In the genomic region with DNA sequence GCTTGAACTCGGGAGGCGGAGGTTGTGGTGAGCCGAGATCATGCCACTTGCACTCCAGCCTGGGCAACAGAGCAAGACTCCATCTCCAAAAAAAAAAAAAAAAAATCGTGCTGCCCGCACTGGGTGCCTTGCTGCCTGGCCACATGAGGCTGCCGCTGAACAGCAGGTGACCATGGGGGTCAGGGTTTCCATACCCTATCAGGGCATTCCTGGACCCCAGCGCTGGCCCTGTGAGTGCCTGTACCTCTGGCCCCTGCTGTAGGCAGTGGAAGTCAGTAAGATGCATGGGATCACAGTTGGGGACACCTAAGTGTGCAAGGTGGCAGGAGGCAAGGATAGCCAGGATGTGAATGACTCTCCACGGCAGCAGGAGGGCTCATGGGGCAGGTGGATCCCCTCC, we compare ENCODE assay signal across 26 cellular contexts. TPM values are rescaled to one million over a fixed set of nuclear protein-coding genes. Genes with fewer than 3 reads are reported as not detected.
DNase-seq lines count a peak whose midpoint lies in the region; ATAC-seq, FAIRE-seq and TF ChIP-seq lines count a peak whose summit lies in the region.
"Had no signal": no experiment of that assay in that cellular context is flagged by ENCODE, and none has a peak within 500 bp of the region (broad histone marks: within the 10 kb centered on the region; RNA-seq: fewer than 3 reads in every experiment).

No MANE protein-coding gene starts in this region.

- no peak for TF ChIP-seq EP300 in H1 (IDR thresholded peaks at IDR 0.05; ENCODE audit: borderline replicate concordance in 1 of 2, low read depth in 2 of 2, low read length in 2 of 2)

- H2BK5ac ChIP-seq in H1 (ENCODE audit: low read depth, low read length): no peak overlapping the region; the same call in 1 of the 2 replicates
- H2BK5ac ChIP-seq in neuronal stem cell (ENCODE audit: low read length): no peak overlapping the region

- H3K14ac ChIP-seq in H1 (ENCODE audit: insufficient read length): no peak overlapping the region
- H3K14ac ChIP-seq in neuronal stem cell (ENCODE audit: low read length): peak overlapping the region; percentile 21

- CTCF ChIA-PET in H1 (lab: Charles Lee; ENCODE audit: partially characterized antibody): interaction anchor here (1.4 kb wide), 1 partner anchor 58 kb away, joined by 4 read pairs; no protein-coding TSS in a partner anchor
- CTCF ChIA-PET in CD8-positive, alpha-beta memory T cell (lab: Charles Lee): no interaction called here

- H3K79me2 ChIP-seq in H1 (ENCODE audit: control insufficient read depth in 1 of 2, insufficient read depth in 2 of 2, low read length in 2 of 2): no peaks in the 10 kb centered on the region

- peaks cover 0 to 2% (median 0%) of the 10 kb centered on the region in 3 donors for H3K36me3 Mint-ChIP-seq in CD8-positive, alpha-beta memory T cell
- H3K36me3 Mint-ChIP-seq: CD4-positive, alpha-beta memory T cell; CD4-positive, CD25-positive, alpha-beta regulatory T cell had no signal

- H3K4me3 Mint-ChIP-seq in CD8-positive, alpha-beta memory T cell: no peak overlapping the region
- H3K4me3 Mint-ChIP-seq: CD14-positive monocyte had no signal

- H3K79me1 ChIP-seq in H1 (ENCODE audit: low read depth, low read length) (no peaks in the 10 kb centered on the region), neuronal stem cell (ENCODE audit: low read depth, low read length) (no peaks in the 10 kb centered on the region)

- no peak for DNase-seq in H1 (ENCODE audit: low read depth in 1 of 2, low spot score in 2 of 2)
- no peak for DNase-seq in neuronal stem cell (ENCODE audit: low spot score)
- DNase-seq in CD8-positive, alpha-beta memory T cell: no peak
- DNase-seq: 8988T; ACHN; BE2C; C1 segment of cervical spinal cord; Caco-2; Calu3; CD4-positive, alpha-beta memory T cell; CD4-positive, CD25-positive, alpha-beta regulatory T cell; DMS79 treated with DMSO at 0.1 percent for 48 hours had no signal

- no peaks in the 10 kb centered on the region for H4K20me1 ChIP-seq in BLaER1
- no peaks in the 10 kb centered on the region for H4K20me1 ChIP-seq in BLaER1 treated with 17β-estradiol and CSF1 and Interleukin-3, amounts not matched to agents 10 nM and 100 nM
- H4K20me1 ChIP-seq in H1 (replicated peaks in 1 of 2; ENCODE audit: control insufficient read depth in 1 of 2, insufficient read depth in 2 of 2, low read length in 2 of 2): no peaks in the 10 kb centered on the region

- no peak overlapping the region for H3K56ac ChIP-seq in H1 (replicated peaks; ENCODE audit: insufficient read length, low read depth, low read length)

- H3K36me3 ChIP-seq in BLaER1: no peaks in the 10 kb centered on the region
- H3K36me3 ChIP-seq in BLaER1 treated with 17β-estradiol and CSF1 and Interleukin-3, amounts not matched to agents 10 nM and 100 nM: no peaks in the 10 kb centered on the region
- no peaks in the 10 kb centered on the region for H3K36me3 ChIP-seq in H1 (ENCODE audit: control insufficient read depth in 2 of 4, insufficient read depth in 4 of 4, low read length in 3 of 4)
- no peaks in the 10 kb centered on the region for H3K36me3 ChIP-seq in neuronal stem cell (replicated peaks in 1 of 2; ENCODE audit: control insufficient read depth in 2 of 2, insufficient read depth in 2 of 2, low read length in 2 of 2)
- no peaks in the 10 kb centered on the region for H3K36me3 ChIP-seq in CD8-positive, alpha-beta memory T cell (ENCODE audit: insufficient read depth, low read length)
- H3K36me3 ChIP-seq: BE2C had no signal

- H3K4ac ChIP-seq in H1 (replicated peaks; ENCODE audit: insufficient read length, low read depth, low read length) (no peak overlapping the region), neuronal stem cell (ENCODE audit: low read length) (no peak overlapping the region)

- no peaks in the 10 kb centered on the region; the same call in 1 of the 2 replicates for H3K23me2 ChIP-seq in H1 (ENCODE audit: low read depth, low read length)

- H2BK120ac ChIP-seq in H1 (replicated peaks; ENCODE audit: low read depth, low read length): no peak overlapping the region
- H2BK120ac ChIP-seq in neuronal stem cell (ENCODE audit: low read depth, low read length): no peak overlapping the region

- H3K18ac ChIP-seq in H1 (ENCODE audit: extremely low read depth, low read length) (no peak overlapping the region), neuronal stem cell (ENCODE audit: low read length) (no peak overlapping the region)

- no peak for TF ChIP-seq POLR2A in H1 (IDR thresholded peaks at IDR 0.05; ENCODE audit: control extremely low read depth in 1 of 2, low read depth in 2 of 2, low read length in 2 of 2)

- no peak overlapping the region for H3K9ac ChIP-seq in BLaER1
- H3K9ac ChIP-seq in BLaER1 treated with 17β-estradiol and CSF1 and Interleukin-3, amounts not matched to agents 10 nM and 100 nM: no peak overlapping the region
- H3K9ac ChIP-seq in H1 (replicated peaks in 1 of 4; ENCODE audit: extremely low read depth in 1 of 4, low read depth in 3 of 4, low read length in 3 of 4): no peak overlapping the region
- H3K9ac ChIP-seq in neuronal stem cell (ENCODE audit: low read depth, low read length, poor library complexity): peak overlapping the region; percentile 25

- H2BK12ac ChIP-seq in H1 (ENCODE audit: low read depth, low read length) (peak overlapping the region; percentile 43; the same call in 1 of the 2 replicates), neuronal stem cell (ENCODE audit: low read length) (no peak overlapping the region)

- H3K27me3 ChIP-seq in BLaER1 (no peaks in the 10 kb centered on the region), H1 (replicated peaks in 1 of 4; ENCODE audit: control insufficient read depth in 3 of 4, extremely low read depth in 1 of 4, insufficient read depth in 3 of 4, low read length in 3 of 4) (peaks cover 8 to 48% (median 30%) of the 10 kb centered on the region in 4 experiments; a peak in 6 of 7 replicates), neuronal stem cell (ENCODE audit: control insufficient read depth in 3 of 3, insufficient read depth in 3 of 3, low read depth in 1 of 3, low read length in 3 of 3) (peaks cover 0 to 86% (median 31%) of the 10 kb centered on the region in 3 experiments)
- H3K27me3 ChIP-seq in BLaER1 treated with 17β-estradiol and CSF1 and Interleukin-3, amounts not matched to agents 10 nM and 100 nM: no peaks in the 10 kb centered on the region
- H3K27me3 ChIP-seq in CD8-positive, alpha-beta memory T cell (ENCODE audit: insufficient read depth, low read length, poor library complexity, severe bottlenecking): no peaks in the 10 kb centered on the region
- H3K27me3 ChIP-seq: BE2C had no signal

- peaks cover 7% of the 10 kb centered on the region; the same call in 1 of the 2 replicates for H3K9me3 ChIP-seq in BLaER1
- H3K9me3 ChIP-seq in BLaER1 treated with 17β-estradiol and CSF1 and Interleukin-3, amounts not matched to agents 10 nM and 100 nM (replicated peaks in 1 of 11): peaks cover 0 to 15% (median 7%) of the 10 kb centered on the region in 11 experiments; a peak in 9 of 22 replicates
- H3K9me3 ChIP-seq in H1 (ENCODE audit: insufficient read depth in 2 of 2, low read depth in 1 of 2, low read length in 1 of 2): no peaks in the 10 kb centered on the region
- peaks cover 0 to 2% of the 10 kb centered on the region in 2 donors for H3K9me3 ChIP-seq in neuronal stem cell (replicated peaks in 1 of 2; ENCODE audit: control insufficient read depth in 2 of 2, insufficient read depth in 1 of 2, low read depth in 1 of 2, low read length in 2 of 2)
- H3K9me3 ChIP-seq in CD8-positive, alpha-beta memory T cell (ENCODE audit: low read length): no peaks in the 10 kb centered on the region
- H3K9me3 ChIP-seq: BE2C, Caco-2 had no signal

- H4K8ac ChIP-seq in H1 (ENCODE audit: extremely low read depth, insufficient read depth, low read length) (no peak overlapping the region), neuronal stem cell (ENCODE audit: low read depth, low read length) (no peak overlapping the region)

- no peak overlapping the region for H3K27ac ChIP-seq in BLaER1
- peak overlapping the region in 2 of 11 experiments; percentile 21 to 27; a peak in 2 of 22 replicates for H3K27ac ChIP-seq in BLaER1 treated with 17β-estradiol and CSF1 and Interleukin-3, amounts not matched to agents 10 nM and 100 nM
- no peak overlapping the region for H3K27ac ChIP-seq in H1 (ENCODE audit: low read depth, low read length)
- no peak overlapping the region for H3K27ac ChIP-seq in neuronal stem cell (replicated peaks; ENCODE audit: low read length)
- no peak overlapping the region for H3K27ac ChIP-seq in CD8-positive, alpha-beta memory T cell (ENCODE audit: low read depth, low read length)

- 91% methylated on average over 5 of the region's 8 CpGs; no CpG with 5 or more reads in 1 of the 2 experiments for WGBS in H1 (ENCODE audit: extremely low coverage in 1 of 2, insufficient coverage in 1 of 2, insufficient read length in 1 of 2, insufficient replicate concordance in 2 of 2, low coverage in 1 of 2, low lambda C conversion rate in 2 of 2, missing lambda C conversion rate in 1 of 2), 2 experiments
- no CpG with 5 or more reads among the region's 8 CpGs for WGBS in neuronal stem cell (ENCODE audit: extremely low coverage in 2 of 2, insufficient read length in 2 of 2, insufficient replicate concordance in 1 of 2), 2 donors

- H3K4me1 ChIP-seq in BLaER1: peaks cover 90% of the 10 kb centered on the region
- peaks cover 38 to 88% (median 74%) of the 10 kb centered on the region in 10 experiments for H3K4me1 ChIP-seq in BLaER1 treated with 17β-estradiol and CSF1 and Interleukin-3, amounts not matched to agents 10 nM and 100 nM
- peaks cover 0 to 10% (median 3%) of the 10 kb centered on the region in 4 experiments; a peak in 2 of 7 replicates for H3K4me1 ChIP-seq in H1 (replicated peaks in 1 of 4; ENCODE audit: control insufficient read depth in 3 of 4, insufficient read depth in 4 of 4, low read length in 3 of 4)
- peaks cover 7 to 12% of the 10 kb centered on the region in 2 donors for H3K4me1 ChIP-seq in neuronal stem cell (ENCODE audit: control insufficient read depth in 2 of 2, insufficient read depth in 1 of 2, low read depth in 1 of 2, low read length in 2 of 2)
- H3K4me1 ChIP-seq in CD8-positive, alpha-beta memory T cell (ENCODE audit: insufficient read depth, low read length): peaks cover 20% of the 10 kb centered on the region
- H3K4me1 ChIP-seq: BE2C, Caco-2 had no signal

- TF ChIP-seq RAD21 in H1 (IDR thresholded peaks at IDR 0.05 in 1 of 2, conservative IDR thresholded peaks at IDR 0.05 in 1 of 2; ENCODE audit: low read depth in 2 of 2, low read length in 2 of 2): no peak

- H3K4me1 Mint-ChIP-seq in CD8-positive, alpha-beta memory T cell: peaks cover 25 to 38% (median 26%) of the 10 kb centered on the region in 3 donors

- no peak overlapping the region for H2AK5ac ChIP-seq in H1 (ENCODE audit: low read depth, low read length)
- H2AK5ac ChIP-seq in neuronal stem cell (ENCODE audit: low read depth, low read length): no peak overlapping the region

- H2BK15ac ChIP-seq in H1 (ENCODE audit: low read length) (no peak overlapping the region), neuronal stem cell (ENCODE audit: low read length) (no peak overlapping the region)

- H4K5ac ChIP-seq in H1 (ENCODE audit: insufficient read length, low read depth, low read length): no peak overlapping the region

- no peak overlapping the region for H3K27ac Mint-ChIP-seq in CD8-positive, alpha-beta memory T cell

- H2AFZ ChIP-seq in H1 (ENCODE audit: low read length) (no peak overlapping the region), neuronal stem cell (ENCODE audit: low read length) (no peak overlapping the region)

- no peak overlapping the region for H2BK20ac ChIP-seq in H1 (ENCODE audit: low read length)

- no peak for TF ChIP-seq CTCF in H1 (IDR thresholded peaks at IDR 0.05; ENCODE audit: control extremely low read depth in 1 of 3, insufficient read depth in 1 of 3, low read depth in 1 of 3, low read length in 3 of 3)

- H3K27me3 Mint-ChIP-seq in CD8-positive, alpha-beta memory T cell: no peaks in the 10 kb centered on the region
- H3K27me3 Mint-ChIP-seq: CD4-positive, alpha-beta memory T cell had no signal

- FAIRE-seq in H1 (lab: Jason Lieb, UNC): no peak
- FAIRE-seq: A204.1, D721Med, G401.6, GM12878, GM12892, GM18507, GM19239 had no signal

- peak overlapping the region; percentile 61; the same call in 1 of the 2 replicates for H3K4me2 ChIP-seq in BLaER1
- peak overlapping the region in 8 of 11 experiments; percentile 4 to 70 (median 46); a peak in 9 of 22 replicates for H3K4me2 ChIP-seq in BLaER1 treated with 17β-estradiol and CSF1 and Interleukin-3, amounts not matched to agents 10 nM and 100 nM
- no peak overlapping the region for H3K4me2 ChIP-seq in H1 (ENCODE audit: insufficient read depth in 1 of 2, low read depth in 2 of 2, low read length in 2 of 2)
- no peak overlapping the region for H3K4me2 ChIP-seq in neuronal stem cell (ENCODE audit: insufficient read depth, low read length, poor library complexity, severe bottlenecking)

- ATAC-seq in GM18868 (IDR thresholded peaks at IDR 0.05; ENCODE audit: unreplicated experiment): no peak
- ATAC-seq in HG03432 (IDR thresholded peaks at IDR 0.05; ENCODE audit: unreplicated experiment): no peak
- no peak for ATAC-seq in GM19455 (IDR thresholded peaks at IDR 0.05; ENCODE audit: unreplicated experiment)
- ATAC-seq: GM12878 had no signal

- H4K91ac ChIP-seq in H1 (replicated peaks; ENCODE audit: insufficient read length, low read length): no peak overlapping the region
- H4K91ac ChIP-seq in neuronal stem cell (ENCODE audit: low read depth, low read length, poor library complexity): no peak overlapping the region

- H3K4me3 ChIP-seq in BLaER1: no peak overlapping the region
- no peak overlapping the region for H3K4me3 ChIP-seq in BLaER1 treated with 17β-estradiol and CSF1 and Interleukin-3, amounts not matched to agents 10 nM and 100 nM
- H3K4me3 ChIP-seq in H1 (ENCODE audit: extremely low read depth in 1 of 4, insufficient read depth in 2 of 4, low read depth in 3 of 4, low read length in 4 of 4): no peak overlapping the region
- peak overlapping the region in 1 of 2 donors; percentile 13 for H3K4me3 ChIP-seq in neuronal stem cell (ENCODE audit: low read length in 2 of 2)
- H3K4me3 ChIP-seq in CD8-positive, alpha-beta memory T cell (ENCODE audit: low read length): no peak overlapping the region
- H3K4me3 ChIP-seq: GM12878 had no signal

- POLR2A ChIA-PET in H1 (lab: Charles Lee; ENCODE audit: partially characterized antibody): interaction anchor here (0.7 kb wide), 1 partner anchor 119 kb away, joined by 3 read pairs; no protein-coding TSS in a partner anchor
- POLR2A ChIA-PET in CD8-positive, alpha-beta memory T cell (lab: Charles Lee): no interaction called here

- H3K9me3 Mint-ChIP-seq in CD8-positive, alpha-beta memory T cell: peaks cover 0 to 2% (median 0%) of the 10 kb centered on the region in 5 donors

- H3K23ac ChIP-seq in H1 (ENCODE audit: insufficient read length) (no peak overlapping the region), neuronal stem cell (ENCODE audit: low read depth, low read length, poor library complexity) (no peak overlapping the region)

RNA-seq across cellular contexts. Expression of a gene that starts 18.9 kb away (rescaled TPM):
- total RNA-seq in H1 (2021; fragmentation: NEBNext Ultra II Directional; extraction: Animal tissue kit (Norgen Biotek cat#: 25700)): not detected in 2 replicates
- not detected in 2 replicates for polyA plus RNA-seq in H1 (2011; rRNA removed)
- not detected for polyA plus RNA-seq in H1 (2011; cell fraction: cytosol; rRNA removed)
- polyA plus RNA-seq in H1 (2011; cell fraction: nucleus; rRNA removed): not detected
- not detected in 4 replicates for polyA plus RNA-seq in H1 (2012, experiment 1 of 2)
- polyA plus RNA-seq in H1 (2012, experiment 2 of 2): not detected
- polyA plus RNA-seq in H1 (2013, experiment 1 of 2): not detected
- polyA plus RNA-seq in H1 (2013, experiment 2 of 2): not detected
- not detected in 2 replicates for polyA minus RNA-seq in H1 (2011; rRNA and poly(A)+ RNA removed)
- not detected for polyA minus RNA-seq in H1 (2011; cell fraction: cytosol; rRNA and poly(A)+ RNA removed)
- not detected for polyA minus RNA-seq in H1 (2011; cell fraction: nucleus; rRNA and poly(A)+ RNA removed)
- polyA plus RNA-seq in neuronal stem cell (2013, experiment 1 of 2): not detected
- polyA plus RNA-seq in neuronal stem cell (2013, experiment 2 of 2): not detected
- total RNA-seq in CD8-positive, alpha-beta memory T cell: not detected
- polyA plus RNA-seq in CD8-positive, alpha-beta memory T cell: not detected
- total RNA-seq: Caco-2, Calu3, GM12878 had no signal
- polyA plus RNA-seq: AG04450; CD4-positive, alpha-beta memory T cell; CD4-positive, CD25-positive, alpha-beta regulatory T cell had no signal

RNA-seq across cellular contexts. Expression of a gene that starts 27.8 kb away (rescaled TPM):
- 30.9 and 31.3 TPM in 2 replicates for total RNA-seq in H1 (2021; fragmentation: NEBNext Ultra II Directional; extraction: Animal tissue kit (Norgen Biotek cat#: 25700))
- 7.7 and 16.6 TPM in 2 replicates for polyA plus RNA-seq in H1 (2011; rRNA removed)
- polyA plus RNA-seq in H1 (2011; cell fraction: cytosol; rRNA removed): 13.0 TPM
- polyA plus RNA-seq in H1 (2011; cell fraction: nucleus; rRNA removed): 71.8 TPM
- 11.2 to 22.9 TPM (median 14.6 TPM) in 4 replicates for polyA plus RNA-seq in H1 (2012, experiment 1 of 2)
- polyA plus RNA-seq in H1 (2012, experiment 2 of 2): 9.4 TPM
- polyA plus RNA-seq in H1 (2013, experiment 1 of 2): 8.8 TPM
- polyA plus RNA-seq in H1 (2013, experiment 2 of 2): 8.9 TPM
- 33.2 and 44.4 TPM in 2 replicates for polyA minus RNA-seq in H1 (2011; rRNA and poly(A)+ RNA removed)
- polyA minus RNA-seq in H1 (2011; cell fraction: cytosol; rRNA and poly(A)+ RNA removed): 13.4 TPM
- 21.6 TPM for polyA minus RNA-seq in H1 (2011; cell fraction: nucleus; rRNA and poly(A)+ RNA removed)
- 15.2 TPM for polyA plus RNA-seq in neuronal stem cell (2013, experiment 1 of 2)
- polyA plus RNA-seq in neuronal stem cell (2013, experiment 2 of 2): 15.9 TPM
- total RNA-seq in CD8-positive, alpha-beta memory T cell: 10 to 100 TPM; 54.2 to 61.9 TPM
- 32.6 TPM for polyA plus RNA-seq in CD8-positive, alpha-beta memory T cell

Comparison
In these comparisons a context has a peak if more than half of its experiments do, and no peak if none do; other contexts are left out.
1. H3K4me2 ChIP-seq: peak in BLaER1 (single experiment) and BLaER1 treated with 17β-estradiol and CSF1 and Interleukin-3, amounts not matched to agents 10 nM and 100 nM (8 of 11); none in H1 (0 of 2) and neuronal stem cell (single experiment).